8 cellular contexts compared by ENCODE assay signal in genomic region chr17:4806770-4807533, GRCh38. TPM values are rescaled to one million over a fixed set of nuclear protein-coding genes. Genes with fewer than 3 reads are reported as not detected.
A peak's percentile ranks its signal among the peaks of the same experiment; 100 is the strongest.
DNase-seq lines count a peak whose midpoint lies in the region; ATAC-seq and TF ChIP-seq lines count a peak whose summit lies in the region.

Gene PLD2 (plus strand): TSS chr17:4807152. CDS start chr17:4807773, 621 bp downstream.

- in situ Hi-C loops in IMR-90 (cut with MboI; ENCODE audit: low sequenced_read_pairs): no loop called here

- H2BK15ac ChIP-seq in IMR-90 (ENCODE audit: low read depth, low read length): no peak within 1 kb of the TSS

- peak within 1 kb of the TSS; percentile 60 for H2BK5ac ChIP-seq in IMR-90 (ENCODE audit: low read depth, low read length, poor library complexity, severe bottlenecking)

- 1% methylated on average over 45 of the region's 103 CpGs; no CpG with 5 or more reads in 1 of the 2 experiments for WGBS in IMR-90 (ENCODE audit: extremely low coverage in 2 of 2, insufficient read length in 1 of 2), 2 experiments

- H3K4me3 ChIP-seq in IMR-90 (ENCODE audit: insufficient read depth, low read depth, low read length) (peak within 1 kb of the TSS; percentile 97), foreskin fibroblast (ENCODE audit: low read depth in 1 of 2, low read length in 2 of 2) (peak within 1 kb of the TSS; percentile 73 to 77)

- CTCF ChIA-PET in IMR-90 (lab: Yijun Ruan, JAX): interaction anchor here (1.7 kb wide), 1 partner anchor 11 kb away, joined by 5 read pairs; the partner anchor contains the start of gene PSMB6

- H3K23ac ChIP-seq in IMR-90 (ENCODE audit: low read depth, low read length): peak within 1 kb of the TSS; percentile 87; the same call in 1 of the 2 replicates

- TF ChIP-seq CTCF in IMR-90 (conservative IDR thresholded peaks at IDR 0.05; ENCODE audit: low read depth, low read length) (no peak), foreskin fibroblast (IDR thresholded peaks at IDR 0.05; ENCODE audit: low read depth, low read length) (no peak), neural crest cell (conservative IDR thresholded peaks at IDR 0.05) (no peak)

- H3K9ac ChIP-seq in IMR-90 (ENCODE audit: low read depth, low read length): peak within 1 kb of the TSS; percentile 96

- TF ChIP-seq RAD21 in IMR-90 (IDR thresholded peaks at IDR 0.05; ENCODE audit: low read length): no peak

- H4K91ac ChIP-seq in IMR-90 (ENCODE audit: insufficient read depth, low read depth, low read length): no peak within 1 kb of the TSS

- dilution Hi-C loops in IMR-90 (cut with HindIII; ENCODE audit: low sequenced_read_pairs, unreplicated experiment): no loop called here

- H3K56ac ChIP-seq in IMR-90 (ENCODE audit: extremely low read depth, insufficient read depth, low read length): peak within 1 kb of the TSS; percentile 78; the same call in 1 of the 2 replicates

- H3K4me3 Mint-ChIP-seq in neural crest cell: peak within 1 kb of the TSS; percentile 90
- peak within 1 kb of the TSS; percentile 77 to 85 for H3K4me3 Mint-ChIP-seq in stimulated activated naive CD8-positive, alpha-beta T cell treated with anti-CD3 and anti-CD28 coated beads, Interleukin-15, amount 100 ng/mL, for 72 hours

- H2AK5ac ChIP-seq in IMR-90 (ENCODE audit: low read depth, low read length): peak within 1 kb of the TSS; percentile 87

- H2AFZ ChIP-seq in IMR-90 (replicated peaks; ENCODE audit: low read length, poor library complexity): peak within 1 kb of the TSS; percentile 95

- peak within 1 kb of the TSS; percentile 92 for H2AK9ac ChIP-seq in IMR-90 (replicated peaks; ENCODE audit: low read depth, low read length, poor library complexity)

- H4K20me1 ChIP-seq in IMR-90 (ENCODE audit: insufficient read depth, low read length): no peaks in the 10 kb centered on the region

- peak within 1 kb of the TSS; percentile 71 for H3K14ac ChIP-seq in IMR-90 (replicated peaks; ENCODE audit: low read depth, low read length)

- no peak within 1 kb of the TSS for H2BK20ac ChIP-seq in IMR-90 (ENCODE audit: low read depth, low read length)

- DNase-seq in DMS 273 treated with DMSO at 0.1 percent for 48 hours (lab: John Stamatoyannopoulos, UW): peak; percentile 43
- peak; percentile 67 for DNase-seq in IMR-90
- DNase-seq in SHP77 (lab: John Stamatoyannopoulos, UW): peak; percentile 88 to 93
- DNase-seq in activated gamma-delta T cell treated with Interleukin-2 at 50 U/mL for 16 hours: peak; percentile 83
- DNase-seq in foreskin fibroblast: peak; percentile 80 to 93
- DNase-seq in neural crest cell (ENCODE audit: low read depth, low spot score): peak; percentile 74
- peak; percentile 86 for DNase-seq in stimulated activated naive CD8-positive, alpha-beta T cell treated with anti-CD3 and anti-CD28 coated beads, Interleukin-15, amount 100 ng/mL, for 72 hours

- H3K27me3 ChIP-seq in IMR-90 (ENCODE audit: control insufficient read depth, insufficient read depth, low read length): no peaks in the 10 kb centered on the region

- peaks cover 9% of the 10 kb centered on the region for H3K36me3 Mint-ChIP-seq in neural crest cell (ENCODE audit: low read depth)

- peaks cover 0 to 25% of the 10 kb centered on the region in 2 experiments; a peak in 3 of 4 replicates for H3K79me1 ChIP-seq in IMR-90 (ENCODE audit: low read depth in 1 of 2, low read length in 2 of 2)

- peak within 1 kb of the TSS; percentile 57; the same call in 1 of the 2 replicates for H4K5ac ChIP-seq in IMR-90 (ENCODE audit: low read depth, low read length)

- peak within 1 kb of the TSS; percentile 50 for H3K27ac Mint-ChIP-seq in neural crest cell (ENCODE audit: unreplicated experiment)
- H3K27ac Mint-ChIP-seq in stimulated activated naive CD8-positive, alpha-beta T cell treated with anti-CD3 and anti-CD28 coated beads, Interleukin-15, amount 100 ng/mL, for 72 hours: peak within 1 kb of the TSS in 1 of 2 donors; percentile 48

- H2BK120ac ChIP-seq in IMR-90 (ENCODE audit: low read depth, low read length): no peak within 1 kb of the TSS

- H3K18ac ChIP-seq in IMR-90 (ENCODE audit: low read depth, low read length): no peak within 1 kb of the TSS

- no TSS peak for BruUV-seq in IMR-90 (replicated peaks; lab: Mats Ljungman, UMichigan)

- peaks cover 21% of the 10 kb centered on the region for H3K36me3 ChIP-seq in IMR-90 (ENCODE audit: control insufficient read depth, insufficient read depth, low read length)

- no peaks in the 10 kb centered on the region for H3K9me3 ChIP-seq in IMR-90 (ENCODE audit: control insufficient read depth, insufficient read depth, low read length)

- H3K9me3 Mint-ChIP-seq in neural crest cell: no peaks in the 10 kb centered on the region
- H3K9me3 Mint-ChIP-seq in stimulated activated naive CD8-positive, alpha-beta T cell treated with anti-CD3 and anti-CD28 coated beads, Interleukin-15, amount 100 ng/mL, for 72 hours: no peaks in the 10 kb centered on the region

- intact Hi-C loops in IMR-90 (cut with micrococcal nuclease): no loop called here

- H3K27ac ChIP-seq in IMR-90 (ENCODE audit: insufficient read depth, low read length): peak within 1 kb of the TSS; percentile 82

- peaks cover 34% of the 10 kb centered on the region for H3K4me1 Mint-ChIP-seq in neural crest cell
- peaks cover 17% of the 10 kb centered on the region for H3K4me1 Mint-ChIP-seq in stimulated activated naive CD8-positive, alpha-beta T cell treated with anti-CD3 and anti-CD28 coated beads, Interleukin-15, amount 100 ng/mL, for 72 hours

- no peaks in the 10 kb centered on the region for H3K9me1 ChIP-seq in IMR-90 (ENCODE audit: insufficient read depth, low read length)

- POLR2A ChIA-PET in IMR-90 (lab: Charles Lee; ENCODE audit: unreplicated experiment): no interaction called here

- H3K4me2 ChIP-seq in IMR-90 (ENCODE audit: low read depth, low read length): peak within 1 kb of the TSS; percentile 100

- peak within 1 kb of the TSS; percentile 57 to 72; a peak in 3 of 4 replicates for H4K8ac ChIP-seq in IMR-90 (ENCODE audit: low read depth in 2 of 2, low read length in 2 of 2)

- H3K4ac ChIP-seq in IMR-90 (ENCODE audit: low read depth, low read length): peak within 1 kb of the TSS; percentile 72; the same call in 1 of the 2 replicates

- no peaks in the 10 kb centered on the region for H3K27me3 Mint-ChIP-seq in neural crest cell (ENCODE audit: low read depth)
- H3K27me3 Mint-ChIP-seq in stimulated activated naive CD8-positive, alpha-beta T cell treated with anti-CD3 and anti-CD28 coated beads, Interleukin-15, amount 100 ng/mL, for 72 hours: no peaks in the 10 kb centered on the region

- ATAC-seq in GM21423 (IDR thresholded peaks at IDR 0.05; ENCODE audit: unreplicated experiment): peak; percentile 96
- ATAC-seq in IMR-90 (ENCODE audit: low read depth): peak; percentile 100
- peak; percentile 98 for ATAC-seq in stimulated activated naive CD8-positive, alpha-beta T cell treated with anti-CD3 and anti-CD28 coated beads, Interleukin-15, amount 100 ng/mL, for 72 hours

- H3K4me1 ChIP-seq in IMR-90 (ENCODE audit: control insufficient read depth, insufficient read depth, low read length): peaks cover 4% of the 10 kb centered on the region; the same call in 1 of the 2 replicates

- TF ChIP-seq POLR2A in IMR-90 (IDR thresholded peaks at IDR 0.05; ENCODE audit: low read depth, low read length): no peak

TF ChIP-seq in IMR-90, 13 proteins besides CTCF, POLR2A, EP300 and RAD21:
- no peak for TF ChIP-seq MAFK (IDR thresholded peaks at IDR 0.05; ENCODE audit: low read depth, low read length)
- TF ChIP-seq CHD1 (IDR thresholded peaks at IDR 0.05; ENCODE audit: low read depth, low read length): no peak
- TF ChIP-seq MXI1 (IDR thresholded peaks at IDR 0.05; ENCODE audit: borderline replicate concordance, low read depth, low read length): no peak; the same call in 1 of the 2 replicates
- TF ChIP-seq MAZ (IDR thresholded peaks at IDR 0.05; ENCODE audit: borderline replicate concordance, low read depth, low read length): peak; percentile 88
- TF ChIP-seq RFX5 (IDR thresholded peaks at IDR 0.05; ENCODE audit: low read depth, low read length): no peak
- TF ChIP-seq FOS (IDR thresholded peaks at IDR 0.05; ENCODE audit: low read depth, low read length): no peak

RNA-seq across cellular contexts. Expression of gene PLD2, which starts in this region (rescaled TPM):
- total RNA-seq in IMR-90 (2012; rRNA removed) (9.4 and 12.5 TPM in 2 replicates), neural crest cell (54.8 and 63.9 TPM in 2 replicates)
- 28.0 and 28.8 TPM in 2 replicates for polyA plus RNA-seq in IMR-90 (2012; rRNA removed)
- 12.4 and 16.5 TPM in 2 replicates for polyA plus RNA-seq in IMR-90 (2012; cell fraction: cytosol; rRNA removed)
- polyA plus RNA-seq in IMR-90 (2012; cell fraction: nucleus; rRNA removed; ENCODE audit: low replicate concordance): 159 and 191 TPM in 2 replicates

Comparison
In these comparisons a context has a peak if more than half of its experiments do, and no peak if none do; other contexts are left out.
1. Peak in every context shown above with its lines: DNase-seq, ATAC-seq, H3K4me3 ChIP-seq and H3K27ac ChIP-seq.